ENCODE assay signal across 8 cellular contexts in the genomic region with DNA sequence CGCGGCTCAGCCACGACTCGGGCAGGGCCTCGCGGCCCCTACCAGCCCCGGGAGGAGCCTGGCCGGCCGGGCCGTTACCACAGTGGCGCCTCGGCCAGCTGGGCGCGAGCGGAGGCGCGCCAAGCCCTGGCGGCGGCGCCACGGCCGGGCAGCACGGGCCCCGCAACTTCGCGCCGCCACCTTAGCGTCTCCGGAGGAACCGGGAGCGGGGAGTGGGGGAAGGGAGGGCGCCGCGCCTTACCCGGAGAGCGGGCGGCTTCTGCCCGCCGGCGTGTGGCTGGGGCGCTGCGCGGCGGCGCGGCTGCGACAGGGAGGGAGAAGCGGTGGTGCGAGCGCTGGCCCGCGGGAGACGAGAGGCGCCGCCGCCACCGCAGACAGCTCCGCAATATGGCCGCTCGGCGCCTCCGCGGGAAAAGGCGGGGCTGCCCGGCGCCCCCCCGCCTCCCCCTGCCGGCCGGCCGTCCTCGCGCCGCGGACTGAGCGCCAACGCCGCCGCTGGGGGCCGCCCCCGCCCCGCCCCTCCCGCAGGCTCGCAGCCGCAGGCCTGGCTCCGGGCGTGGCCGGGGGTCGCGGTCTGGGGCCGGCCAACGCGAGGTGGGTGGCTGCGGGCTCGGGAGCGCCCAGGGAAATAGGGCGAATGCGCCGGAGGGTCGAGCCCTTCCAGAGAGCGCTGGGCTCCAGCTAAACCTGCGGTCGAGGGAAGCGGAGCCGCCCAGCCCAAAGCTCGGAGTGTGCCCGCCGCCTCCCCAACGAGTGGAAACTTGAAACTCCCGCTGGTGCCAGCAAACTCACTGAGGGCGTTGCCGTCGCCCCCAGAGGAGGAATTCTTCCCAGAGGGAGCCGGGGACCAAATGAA. TPM values are rescaled to one million over a fixed set of nuclear protein-coding genes. Genes with fewer than 3 reads are reported as not detected.
A peak's percentile ranks its signal among the peaks of the same experiment; 100 is the strongest.
DNase-seq lines count a peak whose midpoint lies in the region; ATAC-seq and TF ChIP-seq lines count a peak whose summit lies in the region.

A gene (minus strand): TSS at position 389 of the 856 bp plus-strand sequence. CDS start 16,922 bp downstream, outside the sequence.

- peak; percentile 76 for ATAC-seq in HG03045 (IDR thresholded peaks at IDR 0.05; ENCODE audit: unreplicated experiment)
- ATAC-seq in activated CD4-positive, alpha-beta T cell treated with anti-CD3 and anti-CD28 coated beads for 36 hours: peak; percentile 70

- H3K4me1 Mint-ChIP-seq in activated CD4-positive, alpha-beta T cell treated with anti-CD3 and anti-CD28 coated beads for 36 hours: peaks cover 39% of the 10 kb centered on the region

- H3K27ac ChIP-seq in AG04450 (ENCODE audit: low read depth, low read length): peak within 1 kb of the TSS; percentile 73
- H3K27ac ChIP-seq in coronary artery: peak within 1 kb of the TSS; percentile 97 to 99
- H3K27ac ChIP-seq in layer of hippocampus (ENCODE audit: low read depth, low read length): peak within 1 kb of the TSS; percentile 92

- TF ChIP-seq CTCF in AG04450 (IDR thresholded peaks at IDR 0.05; ENCODE audit: low read depth, low read length) (0 out of 2 replicates have a peak, but pooled peaks have one; percentile 7), coronary artery (IDR thresholded peaks at IDR 0.05) (no peak)

- H3K9me3 Mint-ChIP-seq in activated CD4-positive, alpha-beta T cell treated with anti-CD3 and anti-CD28 coated beads for 36 hours (ENCODE audit: low read depth): peaks cover 3% of the 10 kb centered on the region

- peak within 1 kb of the TSS; percentile 88 for H3K27ac Mint-ChIP-seq in activated CD4-positive, alpha-beta T cell treated with anti-CD3 and anti-CD28 coated beads for 36 hours

- H3K4me3 ChIP-seq in AG04450 (ENCODE audit: low read depth, low read length): peak within 1 kb of the TSS; percentile 79
- peak within 1 kb of the TSS; percentile 98 for H3K4me3 ChIP-seq in coronary artery

- intact Hi-C loops in activated CD4-positive, alpha-beta T cell treated with anti-CD3 and anti-CD28 coated beads for 36 hours (cut with DNase I, micrococcal nuclease): loop anchor here (1.0 to 5.0 kb wide), 9 partner anchors 16 to 1641 kb away; a partner anchor contains a TSS

- TF ChIP-seq POLR2A in GM18526 (IDR thresholded peaks at IDR 0.05; ENCODE audit: extremely low read depth, insufficient read length): peak; percentile 38

- POLR2A ChIA-PET in AG04450 (lab: Yijun Ruan, JAX): interaction anchor here (0.6 to 1.0 kb wide), 3 partner anchors 11 to 95 kb away, joined by 3 to 6 read pairs (median 4); no protein-coding TSS in a partner anchor
- POLR2A ChIA-PET in activated CD4-positive, alpha-beta T cell treated with anti-CD3 and anti-CD28 coated beads for 36 hours (lab: Charles Lee): interaction anchor here (1.0 to 1.4 kb wide), 3 partner anchors 32 to 53 kb away, joined by 3 to 5 read pairs (median 3); no protein-coding TSS in a partner anchor

- H3K4me3 Mint-ChIP-seq in activated CD4-positive, alpha-beta T cell treated with anti-CD3 and anti-CD28 coated beads for 36 hours: peak within 1 kb of the TSS; percentile 85

- H3K9me3 ChIP-seq in AG04450 (ENCODE audit: control insufficient read depth, insufficient read depth, low read length): no peaks in the 10 kb centered on the region; the same call in 1 of the 2 replicates

- peak; percentile 26 for DNase-seq in AG04450 (ENCODE audit: low read depth, low spot score)
- peak; percentile 80 for DNase-seq in NCI-H2227 (lab: John Stamatoyannopoulos, UW; ENCODE audit: unreplicated experiment)
- DNase-seq in activated CD4-positive, alpha-beta T cell treated with anti-CD3 and anti-CD28 coated beads for 36 hours: peak; percentile 77
- peak; percentile 84 for DNase-seq in coronary artery (ENCODE audit: low spot score)
- DNase-seq in stimulated activated CD4-positive, alpha-beta T cell treated with anti-CD3 and anti-CD28 coated beads, Interleukin-1b, Interleukin-23, amount 100 ng/mL, for 24 hours (ENCODE audit: low read depth in 4 of 4, low spot score in 1 of 4): peak; percentile 16 to 54 (median 30)

- H3K27me3 ChIP-seq in AG04450 (ENCODE audit: control insufficient read depth, insufficient read depth, low read length) (no peaks in the 10 kb centered on the region), layer of hippocampus (ENCODE audit: control insufficient read depth, insufficient read depth, low read length) (no peaks in the 10 kb centered on the region)

- H3K36me3 Mint-ChIP-seq in activated CD4-positive, alpha-beta T cell treated with anti-CD3 and anti-CD28 coated beads for 36 hours (ENCODE audit: low read depth): peaks cover 19% of the 10 kb centered on the region

- no peaks in the 10 kb centered on the region for H3K27me3 Mint-ChIP-seq in activated CD4-positive, alpha-beta T cell treated with anti-CD3 and anti-CD28 coated beads for 36 hours

- CTCF ChIA-PET in AG04450 (lab: Charles Lee): interaction anchor here (0.9 to 1.0 kb wide), 2 partner anchors 57 to 95 kb away, joined by 3 to 8 read pairs; no protein-coding TSS in a partner anchor
- CTCF ChIA-PET in activated CD4-positive, alpha-beta T cell treated with anti-CD3 and anti-CD28 coated beads for 36 hours (lab: Charles Lee): interaction anchor here (0.9 to 1.6 kb wide), 5 partner anchors 53 to 131 kb away, joined by 3 to 5 read pairs (median 3); no protein-coding TSS in a partner anchor

RNA-seq across cellular contexts. Expression of the gene that starts here (rescaled TPM):
- 71.3 and 92.3 TPM in 2 replicates for polyA plus RNA-seq in AG04450 (2011; rRNA removed)
- 27.7 and 60.0 TPM in 2 replicates for polyA minus RNA-seq in AG04450 (2011; rRNA and poly(A)+ RNA removed)
- total RNA-seq in activated CD4-positive, alpha-beta T cell treated with anti-CD3 and anti-CD28 coated beads for 36 hours: 10 to 100 TPM; 53.9 to 61.7 TPM

Comparison
In these comparisons a context has a peak if more than half of its experiments do, and no peak if none do; other contexts are left out.
1. Peak in every context shown above with its lines: DNase-seq, ATAC-seq, H3K4me3 ChIP-seq and H3K27ac ChIP-seq.
2. DNase-seq: peak in every context shown above with its lines; median percentile 84 in coronary artery; 80 in NCI-H2227; 77 in activated CD4-positive, alpha-beta T cell treated with anti-CD3 and anti-CD28 coated beads for 36 hours; 30 in stimulated activated CD4-positive, alpha-beta T cell treated with anti-CD3 and anti-CD28 coated beads, Interleukin-1b, Interleukin-23, amount 100 ng/mL, for 24 hours; 26 in AG04450.